ENCODE assay signal across 19 cellular contexts in the genomic region with DNA sequence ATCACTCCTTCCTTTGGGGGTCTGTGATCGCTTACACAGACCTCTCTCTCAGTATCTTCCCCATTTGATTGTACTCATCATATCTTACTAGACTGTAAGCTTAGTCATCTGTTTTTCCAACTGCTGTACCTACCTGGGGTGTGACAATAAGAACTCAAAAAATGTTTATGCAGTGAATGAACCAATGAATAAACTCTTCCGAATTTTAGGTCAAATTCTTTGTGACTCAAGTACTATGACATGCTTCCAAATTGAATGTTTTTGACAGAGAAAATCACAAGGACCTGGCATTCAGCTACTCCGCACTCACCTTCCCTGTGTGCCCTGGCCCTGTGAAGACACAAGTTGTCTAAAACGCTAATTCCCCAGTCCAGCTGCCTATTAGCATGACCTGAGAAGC. TPM values are rescaled to one million over a fixed set of nuclear protein-coding genes. Genes with fewer than 3 reads are reported as not detected.
DNase-seq lines count a peak whose midpoint lies in the region; ATAC-seq and TF ChIP-seq lines count a peak whose summit lies in the region.
"Had no signal": no experiment of that assay in that cellular context is flagged by ENCODE, and none has a peak within 500 bp of the region (broad histone marks: within the 10 kb centered on the region; RNA-seq: fewer than 3 reads in every experiment).

No MANE protein-coding gene starts in this region.

- H3K27ac ChIP-seq in upper lobe of right lung = no peak overlapping the region
- H3K27ac ChIP-seq: RWPE1, SJSA1 had no signal

- TF ChIP-seq CTCF in fibroblast of the aortic adventitia (IDR thresholded peaks at IDR 0.05; ENCODE audit: insufficient read depth, low read length) (no peak), upper lobe of right lung (IDR thresholded peaks at IDR 0.05) (no peak), GM10248 (IDR thresholded peaks at IDR 0.05; ENCODE audit: control extremely low read depth, extremely low read depth, low read depth, missing control alignments) (no peak)

- ATAC-seq in SK-N-SH treated with all-trans-retinoic acid at 6 μM for 48 hours (peak; percentile 5; the same call in 2 of the 3 replicates), upper lobe of right lung (no peak)
- ATAC-seq: K562 had no signal

- H3K4me3 ChIP-seq in fibroblast of the aortic adventitia (ENCODE audit: low read depth, low read length) (no peak overlapping the region), upper lobe of right lung (no peak overlapping the region)
- H3K4me3 ChIP-seq: HAP-1, K562, SJSA1 had no signal

- POLR2A ChIA-PET in GM10248 (lab: Yijun Ruan, JAX) = no interaction called here

- peaks cover 27% of the 10 kb centered on the region for H3K36me3 ChIP-seq in upper lobe of right lung
- H3K36me3 ChIP-seq: BE2C, HAP-1 had no signal

- H3K4me1 ChIP-seq in upper lobe of right lung = no peaks in the 10 kb centered on the region
- H3K4me1 ChIP-seq: BE2C had no signal

- DNase-seq in ELR (ENCODE audit: low read depth) = peak; percentile 28
- peak; percentile 17 for DNase-seq in fibroblast of the aortic adventitia (ENCODE audit: low read depth)
- peak; percentile 18 for DNase-seq in upper lobe of right lung
- no peak for DNase-seq in HuH-7 (ENCODE audit: low spot score)
- DNase-seq in GM10248 (ENCODE audit: extremely low spot score) = no peak
- no peak for DNase-seq in cardiac septum (ENCODE audit: low spot score)
- DNase-seq: BE2C; CD8-positive, alpha-beta memory T cell; NCI-H1092; NCI-H2227 treated with DMSO at 0.1 percent for 48 hours; NCI-H524 treated with DMSO at 0.1 percent for 48 hours; NK-92 treated with Interleukin-12 subunit alpha and Interleukin-12 subunit beta, amount 100 ng/mL, for 24 hours; OCI-M1 had no signal

- no peaks in the 10 kb centered on the region for H3K9me3 ChIP-seq in upper lobe of right lung
- H3K9me3 ChIP-seq: BE2C, HAP-1, SJSA1 had no signal

- CTCF ChIA-PET in GM10248 (lab: Yijun Ruan, JAX) = no interaction called here

- no peaks in the 10 kb centered on the region for H3K27me3 ChIP-seq in upper lobe of right lung
- H3K27me3 ChIP-seq: BE2C, SJSA1 had no signal

- intact Hi-C loops in upper lobe of right lung (cut with DNase I) = no loop called here
- intact Hi-C loops in cardiac septum (cut with DNase I) = no loop called here

TF ChIP-seq in SK-N-SH treated with all-trans-retinoic acid at 6 μM for 48 hours, 23 proteins besides CTCF, POLR2A, EP300 and RAD21:
- TF ChIP-seq ARNTL (CRISPR knock-in tag; IDR thresholded peaks at IDR 0.05; ENCODE audit: borderline replicate concordance, low read depth) (no peak), ZC3H10 (CRISPR knock-in tag; IDR thresholded peaks at IDR 0.05) (no peak), BACH2 (CRISPR knock-in tag; IDR thresholded peaks at IDR 0.05; ENCODE audit: borderline replicate concordance) (no peak), ZFP30 (CRISPR knock-in tag; IDR thresholded peaks at IDR 0.05) (no peak), CSDC2 (CRISPR knock-in tag; IDR thresholded peaks at IDR 0.05) (no peak), PPARA (CRISPR knock-in tag; IDR thresholded peaks at IDR 0.05; ENCODE audit: borderline replicate concordance) (no peak), ESRRG (CRISPR knock-in tag; IDR thresholded peaks at IDR 0.05) (no peak), ISL1 (CRISPR knock-in tag; IDR thresholded peaks at IDR 0.05) (no peak), GLIS3 (CRISPR knock-in tag; IDR thresholded peaks at IDR 0.05) (no peak)
- TF ChIP-seq, protein P1, sequence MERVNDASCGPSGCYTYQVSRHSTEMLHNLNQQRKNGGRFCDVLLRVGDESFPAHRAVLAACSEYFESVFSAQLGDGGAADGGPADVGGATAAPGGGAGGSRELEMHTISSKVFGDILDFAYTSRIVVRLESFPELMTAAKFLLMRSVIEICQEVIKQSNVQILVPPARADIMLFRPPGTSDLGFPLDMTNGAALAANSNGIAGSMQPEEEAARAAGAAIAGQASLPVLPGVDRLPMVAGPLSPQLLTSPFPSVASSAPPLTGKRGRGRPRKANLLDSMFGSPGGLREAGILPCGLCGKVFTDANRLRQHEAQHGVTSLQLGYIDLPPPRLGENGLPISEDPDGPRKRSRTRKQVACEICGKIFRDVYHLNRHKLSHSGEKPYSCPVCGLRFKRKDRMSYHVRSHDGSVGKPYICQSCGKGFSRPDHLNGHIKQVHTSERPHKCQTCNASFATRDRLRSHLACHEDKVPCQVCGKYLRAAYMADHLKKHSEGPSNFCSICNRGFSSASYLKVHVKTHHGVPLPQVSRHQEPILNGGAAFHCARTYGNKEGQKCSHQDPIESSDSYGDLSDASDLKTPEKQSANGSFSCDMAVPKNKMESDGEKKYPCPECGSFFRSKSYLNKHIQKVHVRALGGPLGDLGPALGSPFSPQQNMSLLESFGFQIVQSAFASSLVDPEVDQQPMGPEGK (CRISPR knock-in tag; IDR thresholded peaks at IDR 0.05; ENCODE audit: borderline replicate concordance) = no peak
- TF ChIP-seq, protein P2, sequence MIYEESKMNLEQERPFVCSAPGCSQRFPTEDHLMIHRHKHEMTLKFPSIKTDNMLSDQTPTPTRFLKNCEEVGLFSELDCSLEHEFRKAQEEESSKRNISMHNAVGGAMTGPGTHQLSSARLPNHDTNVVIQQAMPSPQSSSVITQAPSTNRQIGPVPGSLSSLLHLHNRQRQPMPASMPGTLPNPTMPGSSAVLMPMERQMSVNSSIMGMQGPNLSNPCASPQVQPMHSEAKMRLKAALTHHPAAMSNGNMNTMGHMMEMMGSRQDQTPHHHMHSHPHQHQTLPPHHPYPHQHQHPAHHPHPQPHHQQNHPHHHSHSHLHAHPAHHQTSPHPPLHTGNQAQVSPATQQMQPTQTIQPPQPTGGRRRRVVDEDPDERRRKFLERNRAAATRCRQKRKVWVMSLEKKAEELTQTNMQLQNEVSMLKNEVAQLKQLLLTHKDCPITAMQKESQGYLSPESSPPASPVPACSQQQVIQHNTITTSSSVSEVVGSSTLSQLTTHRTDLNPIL (CRISPR knock-in tag; IDR thresholded peaks at IDR 0.05; ENCODE audit: low read depth) = no peak
- TF ChIP-seq, protein P3, sequence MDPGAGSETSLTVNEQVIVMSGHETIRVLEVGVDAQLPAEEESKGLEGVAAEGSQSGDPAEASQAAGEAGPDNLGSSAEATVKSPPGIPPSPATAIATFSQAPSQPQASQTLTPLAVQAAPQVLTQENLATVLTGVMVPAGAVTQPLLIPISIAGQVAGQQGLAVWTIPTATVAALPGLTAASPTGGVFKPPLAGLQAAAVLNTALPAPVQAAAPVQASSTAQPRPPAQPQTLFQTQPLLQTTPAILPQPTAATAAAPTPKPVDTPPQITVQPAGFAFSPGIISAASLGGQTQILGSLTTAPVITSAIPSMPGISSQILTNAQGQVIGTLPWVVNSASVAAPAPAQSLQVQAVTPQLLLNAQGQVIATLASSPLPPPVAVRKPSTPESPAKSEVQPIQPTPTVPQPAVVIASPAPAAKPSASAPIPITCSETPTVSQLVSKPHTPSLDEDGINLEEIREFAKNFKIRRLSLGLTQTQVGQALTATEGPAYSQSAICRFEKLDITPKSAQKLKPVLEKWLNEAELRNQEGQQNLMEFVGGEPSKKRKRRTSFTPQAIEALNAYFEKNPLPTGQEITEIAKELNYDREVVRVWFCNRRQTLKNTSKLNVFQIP (CRISPR knock-in tag; IDR thresholded peaks at IDR 0.05; ENCODE audit: borderline replicate concordance, low read depth) = no peak
- TF ChIP-seq, protein P4, sequence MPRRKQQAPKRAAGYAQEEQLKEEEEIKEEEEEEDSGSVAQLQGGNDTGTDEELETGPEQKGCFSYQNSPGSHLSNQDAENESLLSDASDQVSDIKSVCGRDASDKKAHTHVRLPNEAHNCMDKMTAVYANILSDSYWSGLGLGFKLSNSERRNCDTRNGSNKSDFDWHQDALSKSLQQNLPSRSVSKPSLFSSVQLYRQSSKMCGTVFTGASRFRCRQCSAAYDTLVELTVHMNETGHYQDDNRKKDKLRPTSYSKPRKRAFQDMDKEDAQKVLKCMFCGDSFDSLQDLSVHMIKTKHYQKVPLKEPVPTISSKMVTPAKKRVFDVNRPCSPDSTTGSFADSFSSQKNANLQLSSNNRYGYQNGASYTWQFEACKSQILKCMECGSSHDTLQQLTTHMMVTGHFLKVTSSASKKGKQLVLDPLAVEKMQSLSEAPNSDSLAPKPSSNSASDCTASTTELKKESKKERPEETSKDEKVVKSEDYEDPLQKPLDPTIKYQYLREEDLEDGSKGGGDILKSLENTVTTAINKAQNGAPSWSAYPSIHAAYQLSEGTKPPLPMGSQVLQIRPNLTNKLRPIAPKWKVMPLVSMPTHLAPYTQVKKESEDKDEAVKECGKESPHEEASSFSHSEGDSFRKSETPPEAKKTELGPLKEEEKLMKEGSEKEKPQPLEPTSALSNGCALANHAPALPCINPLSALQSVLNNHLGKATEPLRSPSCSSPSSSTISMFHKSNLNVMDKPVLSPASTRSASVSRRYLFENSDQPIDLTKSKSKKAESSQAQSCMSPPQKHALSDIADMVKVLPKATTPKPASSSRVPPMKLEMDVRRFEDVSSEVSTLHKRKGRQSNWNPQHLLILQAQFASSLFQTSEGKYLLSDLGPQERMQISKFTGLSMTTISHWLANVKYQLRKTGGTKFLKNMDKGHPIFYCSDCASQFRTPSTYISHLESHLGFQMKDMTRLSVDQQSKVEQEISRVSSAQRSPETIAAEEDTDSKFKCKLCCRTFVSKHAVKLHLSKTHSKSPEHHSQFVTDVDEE (CRISPR knock-in tag; IDR thresholded peaks at IDR 0.05) = no peak

RNA-seq across cellular contexts. Expression of gene TMCO4, which starts 42.1 kb away (rescaled TPM):
- total RNA-seq in fibroblast of the aortic adventitia (ENCODE audit: low replicate concordance) (25.3 and 30.9 TPM in 2 replicates), upper lobe of right lung (24.3 TPM), cardiac septum (9.3 TPM)

RNA-seq across cellular contexts. Expression of gene RNF186, which starts 57.4 kb away (rescaled TPM):
- not detected in 2 replicates for total RNA-seq in fibroblast of the aortic adventitia (ENCODE audit: low replicate concordance)
- total RNA-seq in upper lobe of right lung = not detected
- not detected for total RNA-seq in cardiac septum
- total RNA-seq: CD8-positive, alpha-beta memory T cell; Daoy; K562; SJSA1 had no signal

Comparison
In these comparisons a context has a peak if more than half of its experiments do, and no peak if none do; other contexts are left out.
1. DNase-seq: peak in ELR (single experiment), fibroblast of the aortic adventitia (single experiment) and upper lobe of right lung (single experiment); none in HuH-7 (single experiment), GM10248 (single experiment) and cardiac septum (single experiment).